Comparison of ENCODE assay signal across 10 cellular contexts in genomic region chr7:69825031-69825681, GRCh38.
DNase-seq lines count a peak whose midpoint lies in the region; TF ChIP-seq lines count a peak whose summit lies in the region.
"Had no signal": no experiment of that assay in that cellular context is flagged by ENCODE, and none has a peak within 500 bp of the region (broad histone marks: within the 10 kb centered on the region; RNA-seq: fewer than 3 reads in every experiment).

No MANE protein-coding gene starts in this region.

- in situ Hi-C loops in astrocyte of the cerebellum (cut with HindIII; ENCODE audit: low sequenced_read_pairs), result no loop called here

- peak overlapping the region; percentile 70 for H3K27ac Mint-ChIP-seq in activated CD4-positive, alpha-beta T cell treated with anti-CD3 and anti-CD28 coated beads, Interleukin-2, amount 10 ng/mL, durations not matched to agents 7 days and 5 days
- H3K27ac Mint-ChIP-seq in osteocyte (ENCODE audit: unreplicated experiment), result peak overlapping the region; percentile 42
- H3K27ac Mint-ChIP-seq in T-helper 2 cell treated with Interferon-gamma antibody and Interleukin-4, amounts not matched to agents 5 μg/mL and 100 μg/mL, for 36 hours, result no peak overlapping the region

- H3K4me3 ChIP-seq in astrocyte of the cerebellum (ENCODE audit: low read depth, low read length) (no peak overlapping the region), coronary artery (no peak overlapping the region)

- no peak for DNase-seq in activated CD4-positive, alpha-beta T cell treated with anti-CD3 and anti-CD28 coated beads, Interleukin-2, amount 10 ng/mL, durations not matched to agents 7 days and 5 days
- no peak for DNase-seq in activated CD4-positive, alpha-beta T cell treated with anti-CD3 and anti-CD28 coated beads, Interleukin-2, amount 50 U/mL, for 1 hour
- peak; percentile 64 for DNase-seq in MV-4-11 (lab: John Stamatoyannopoulos, UW)
- no peak for DNase-seq in astrocyte of the cerebellum (ENCODE audit: low read depth)
- DNase-seq in osteocyte (ENCODE audit: extremely low spot score, unreplicated experiment), result no peak
- no peak for DNase-seq in coronary artery (ENCODE audit: low spot score)
- no peak for DNase-seq in T-helper 2 cell treated with Interferon-gamma antibody and Interleukin-4, amounts not matched to agents 5 μg/mL and 100 μg/mL, for 36 hours (ENCODE audit: low spot score)
- DNase-seq in NCI-H526 treated with DMSO at 0.1 percent for 48 hours (lab: John Stamatoyannopoulos, UW), result no peak
- DNase-seq: amygdala, NCI-H345 had no signal

- TF ChIP-seq CTCF in astrocyte of the cerebellum (IDR thresholded peaks at IDR 0.05; ENCODE audit: low read depth, low read length, missing control alignments) (peak; percentile 4), osteocyte (IDR thresholded peaks at IDR 0.05) (peak; percentile 53), coronary artery (IDR thresholded peaks at IDR 0.05) (no peak)

- POLR2A ChIA-PET in activated CD4-positive, alpha-beta T cell treated with anti-CD3 and anti-CD28 coated beads, Interleukin-2, amount 10 ng/mL, durations not matched to agents 7 days and 5 days (lab: Charles Lee), result no interaction called here

- H3K36me3 Mint-ChIP-seq in activated CD4-positive, alpha-beta T cell treated with anti-CD3 and anti-CD28 coated beads, Interleukin-2, amount 10 ng/mL, durations not matched to agents 7 days and 5 days (ENCODE audit: low read depth), result no peaks in the 10 kb centered on the region
- H3K36me3 Mint-ChIP-seq in osteocyte (ENCODE audit: unreplicated experiment), result peaks cover 4% of the 10 kb centered on the region
- H3K36me3 Mint-ChIP-seq in T-helper 2 cell treated with Interferon-gamma antibody and Interleukin-4, amounts not matched to agents 5 μg/mL and 100 μg/mL, for 36 hours (ENCODE audit: low read depth), result no peaks in the 10 kb centered on the region

- H3K4me3 Mint-ChIP-seq in activated CD4-positive, alpha-beta T cell treated with anti-CD3 and anti-CD28 coated beads, Interleukin-2, amount 10 ng/mL, durations not matched to agents 7 days and 5 days, result peak overlapping the region; percentile 63
- H3K4me3 Mint-ChIP-seq in osteocyte (ENCODE audit: unreplicated experiment), result no peak overlapping the region
- H3K4me3 Mint-ChIP-seq in T-helper 2 cell treated with Interferon-gamma antibody and Interleukin-4, amounts not matched to agents 5 μg/mL and 100 μg/mL, for 36 hours, result no peak overlapping the region

- peaks cover 8% of the 10 kb centered on the region for H3K27me3 Mint-ChIP-seq in activated CD4-positive, alpha-beta T cell treated with anti-CD3 and anti-CD28 coated beads, Interleukin-2, amount 10 ng/mL, durations not matched to agents 7 days and 5 days
- H3K27me3 Mint-ChIP-seq in osteocyte (ENCODE audit: unreplicated experiment), result no peaks in the 10 kb centered on the region
- peaks cover 9% of the 10 kb centered on the region for H3K27me3 Mint-ChIP-seq in T-helper 2 cell treated with Interferon-gamma antibody and Interleukin-4, amounts not matched to agents 5 μg/mL and 100 μg/mL, for 36 hours (ENCODE audit: low read depth)

- H3K9me3 Mint-ChIP-seq in activated CD4-positive, alpha-beta T cell treated with anti-CD3 and anti-CD28 coated beads, Interleukin-2, amount 10 ng/mL, durations not matched to agents 7 days and 5 days, result no peaks in the 10 kb centered on the region
- H3K9me3 Mint-ChIP-seq in osteocyte (ENCODE audit: unreplicated experiment), result no peaks in the 10 kb centered on the region
- H3K9me3 Mint-ChIP-seq in T-helper 2 cell treated with Interferon-gamma antibody and Interleukin-4, amounts not matched to agents 5 μg/mL and 100 μg/mL, for 36 hours, result no peaks in the 10 kb centered on the region

- CTCF ChIA-PET in activated CD4-positive, alpha-beta T cell treated with anti-CD3 and anti-CD28 coated beads, Interleukin-2, amount 10 ng/mL, durations not matched to agents 7 days and 5 days (lab: Charles Lee), result no interaction called here

- H3K4me1 Mint-ChIP-seq in activated CD4-positive, alpha-beta T cell treated with anti-CD3 and anti-CD28 coated beads, Interleukin-2, amount 10 ng/mL, durations not matched to agents 7 days and 5 days, result peaks cover 11% of the 10 kb centered on the region
- peaks cover 49% of the 10 kb centered on the region for H3K4me1 Mint-ChIP-seq in osteocyte (ENCODE audit: unreplicated experiment)
- H3K4me1 Mint-ChIP-seq in T-helper 2 cell treated with Interferon-gamma antibody and Interleukin-4, amounts not matched to agents 5 μg/mL and 100 μg/mL, for 36 hours (ENCODE audit: low read depth), result peaks cover 4% of the 10 kb centered on the region

- no peak overlapping the region for H3K27ac ChIP-seq in coronary artery
